20 cellular contexts compared by ENCODE assay signal in genomic region chr6:168563656-168564055, GRCh38.
"Had no signal": no experiment of that assay in that cellular context is flagged by ENCODE, and none has a peak within 500 bp of the region (broad histone marks: within the 10 kb centered on the region; RNA-seq: fewer than 3 reads in every experiment).

No MANE protein-coding gene starts in this region.

- H3K4me1 Mint-ChIP-seq: naive B cell had no signal

- DNase-seq: effector CD4-positive, alpha-beta T cell; heart left ventricle; hypothalamus; immature natural killer cell; kidney; left cardiac atrium; left ventricle myocardium inferior; mesenchymal stem cell; naive B cell; sigmoid colon; stimulated activated CD4-positive, alpha-beta T cell treated with anti-CD3 and anti-CD28 coated beads, Interleukin-2, amount 100 ng/mL, for 24 hours; stimulated activated naive CD4-positive, alpha-beta T cell; stomach; substantia nigra; transverse colon had no signal

- H3K36me3 Mint-ChIP-seq: immature natural killer cell, naive B cell had no signal

- H3K9me3 Mint-ChIP-seq: immature natural killer cell, nephron had no signal

- H3K27me3 ChIP-seq: sigmoid colon, transverse colon had no signal

- H3K4me3 ChIP-seq: coronary artery, heart left ventricle, left ventricle myocardium inferior, lung, sigmoid colon, skin epidermis, stomach, thoracic aorta, transverse colon had no signal

- H3K4me1 ChIP-seq: transverse colon had no signal

- H3K36me3 ChIP-seq: left ventricle myocardium inferior, sigmoid colon, transverse colon had no signal

- H3K4me3 Mint-ChIP-seq: immature natural killer cell, naive B cell, nephron had no signal

- H3K27ac ChIP-seq: coronary artery, heart left ventricle, left ventricle myocardium inferior, sigmoid colon, skin epidermis, thoracic aorta, transverse colon had no signal

- H3K9me3 ChIP-seq: heart left ventricle, sigmoid colon, stomach, thoracic aorta, transverse colon had no signal

- ATAC-seq: heart left ventricle, left cardiac atrium had no signal

- H3K27ac Mint-ChIP-seq: naive B cell had no signal
